In genomic region chr16:18809165-18809564, GRCh38 we compare ENCODE assay signal across 26 cellular contexts.
"Had no signal": no experiment of that assay in that cellular context is flagged by ENCODE, and none has a peak within 500 bp of the region (broad histone marks: within the 10 kb centered on the region; RNA-seq: fewer than 3 reads in every experiment).

No MANE protein-coding gene starts in this region.

- H3K4me3 ChIP-seq: coronary artery, left ventricle myocardium inferior, lower lobe of right lung, neural progenitor cell, psoas muscle, suprapubic skin, thyroid gland, upper lobe of left lung, uterus had no signal

- H3K27ac Mint-ChIP-seq: endodermal cell, memory B cell, mesothelial cell of epicardium, neural progenitor cell had no signal

- DNase-seq: effector CD4-positive, alpha-beta T cell; endodermal cell; erythroblast; foreskin keratinocyte; immature natural killer cell; kidney; left cardiac atrium; left ventricle myocardium inferior; lower lobe of right lung; natural killer cell; occipital lobe; psoas muscle; retina; small intestine; stimulated activated CD4-positive, alpha-beta T cell treated with anti-CD3 and anti-CD28 coated beads, Interleukin-12 subunit alpha, Interleukin-12 subunit beta, amount 100 ng/mL, for 4 hours; stimulated activated naive CD8-positive, alpha-beta T cell treated with anti-CD3 and anti-CD28 coated beads, Interleukin-15, Interleukin-2, amounts not matched to agents 100 U/mL and 50 U/mL, for 24 hours; thyroid gland; upper lobe of left lung; uterus had no signal

- H3K4me2 ChIP-seq: neural progenitor cell had no signal

- H3K4me3 Mint-ChIP-seq: endodermal cell, memory B cell, mesothelial cell of epicardium, natural killer cell, neural progenitor cell had no signal

- H3K9ac ChIP-seq: neural progenitor cell had no signal

- H3K27me3 ChIP-seq: foreskin keratinocyte, neural progenitor cell, suprapubic skin, thyroid gland, upper lobe of left lung, uterus had no signal

- H2AFZ ChIP-seq: neural progenitor cell had no signal

- ATAC-seq: foreskin keratinocyte; left cardiac atrium; lower lobe of right lung; natural killer cell; sciatic nerve; stimulated activated naive CD8-positive, alpha-beta T cell treated with anti-CD3 and anti-CD28 coated beads, Interleukin-15, Interleukin-2, amounts not matched to agents 100 U/mL and 50 U/mL, for 24 hours had no signal

- H3K9me3 ChIP-seq: left ventricle myocardium inferior, lower lobe of right lung, psoas muscle, suprapubic skin, thyroid gland, upper lobe of left lung, uterus had no signal

- FAIRE-seq: endothelial cell of umbilical vein, kidney, small intestine had no signal

- H3K4me1 ChIP-seq: suprapubic skin, uterus had no signal

- H3K9me3 Mint-ChIP-seq: endodermal cell, memory B cell, mesothelial cell of epicardium, natural killer cell, neural progenitor cell had no signal

- H3K27me3 Mint-ChIP-seq: memory B cell had no signal

- H3K27ac ChIP-seq: coronary artery, foreskin keratinocyte, left ventricle myocardium inferior, lower lobe of right lung, neural progenitor cell, psoas muscle, suprapubic skin, thyroid gland, upper lobe of left lung, uterus had no signal
